ENCODE assay signal across 23 cellular contexts in genomic region chr1:38563985-38564735, GRCh38.
"Had no signal": no experiment of that assay in that cellular context is flagged by ENCODE, and none has a peak within 500 bp of the region (broad histone marks: within the 10 kb centered on the region; RNA-seq: fewer than 3 reads in every experiment).

No MANE protein-coding gene starts in this region.

- H3K4me3 ChIP-seq: breast epithelium, coronary artery, esophagus muscularis mucosa, hepatocyte, lower lobe of right lung, mucosa of descending colon, tibial artery had no signal

- H3K36me3 ChIP-seq: breast epithelium, esophagus muscularis mucosa, lower lobe of right lung, tibial artery had no signal

- H3K4me3 Mint-ChIP-seq: immature natural killer cell; neural crest cell; stimulated activated effector memory CD8-positive, alpha-beta T cell treated with anti-CD3 and anti-CD28 coated beads, Interleukin-12 subunit alpha, Interleukin-12 subunit beta, amount 100 ng/mL, for 72 hours; stimulated activated naive CD8-positive, alpha-beta T cell treated with anti-CD3 and anti-CD28 coated beads, Interleukin-15, amount 100 ng/mL, for 72 hours; WTC11 had no signal

- ATAC-seq: activated naive CD4-positive, alpha-beta T cell treated with anti-CD3 and anti-CD28 coated beads, Interleukin-2, amount 50 U/mL, for 72 hours; lower lobe of right lung; mucosa of descending colon; sciatic nerve; stimulated activated effector memory CD8-positive, alpha-beta T cell treated with anti-CD3 and anti-CD28 coated beads, Interleukin-12 subunit alpha, Interleukin-12 subunit beta, amount 100 ng/mL, for 72 hours; stimulated activated naive CD8-positive, alpha-beta T cell treated with anti-CD3 and anti-CD28 coated beads, Interleukin-15, amount 100 ng/mL, for 72 hours; WTC11 had no signal

- DNase-seq: activated effector memory CD4-positive, alpha-beta T cell treated with Interleukin-2 at 50 U/mL for 16 hours; activated T-cell treated with anti-CD3 and anti-CD28 coated beads, Interleukin-2, amount 50 U/mL, for 48 hours; glutamatergic neuron; immature natural killer cell; lower lobe of right lung; mesendoderm; mucosa of descending colon; small intestine; stimulated activated CD4-positive, alpha-beta T cell treated with anti-CD3 and anti-CD28 coated beads, Interleukin-2, amount 100 ng/mL, for 24 hours; stimulated activated naive CD8-positive, alpha-beta T cell treated with anti-CD3 and anti-CD28 coated beads, Interleukin-15, amount 100 ng/mL, for 72 hours; T-helper 9 cell; tibial artery had no signal

- H3K36me3 Mint-ChIP-seq: activated naive CD4-positive, alpha-beta T cell treated with anti-CD3 and anti-CD28 coated beads, Interleukin-2, amount 50 U/mL, for 72 hours; immature natural killer cell; WTC11 had no signal

- FAIRE-seq: astrocyte, frontal cortex, small intestine had no signal

- H3K9me3 Mint-ChIP-seq: activated naive CD4-positive, alpha-beta T cell treated with anti-CD3 and anti-CD28 coated beads, Interleukin-2, amount 50 U/mL, for 72 hours; immature natural killer cell; neural crest cell; stimulated activated effector memory CD8-positive, alpha-beta T cell treated with anti-CD3 and anti-CD28 coated beads, Interleukin-12 subunit alpha, Interleukin-12 subunit beta, amount 100 ng/mL, for 72 hours; stimulated activated naive CD8-positive, alpha-beta T cell treated with anti-CD3 and anti-CD28 coated beads, Interleukin-15, amount 100 ng/mL, for 72 hours; WTC11 had no signal

- H3K27ac Mint-ChIP-seq: activated naive CD4-positive, alpha-beta T cell treated with anti-CD3 and anti-CD28 coated beads, Interleukin-2, amount 50 U/mL, for 72 hours; stimulated activated effector memory CD8-positive, alpha-beta T cell treated with anti-CD3 and anti-CD28 coated beads, Interleukin-12 subunit alpha, Interleukin-12 subunit beta, amount 100 ng/mL, for 72 hours; stimulated activated naive CD8-positive, alpha-beta T cell treated with anti-CD3 and anti-CD28 coated beads, Interleukin-15, amount 100 ng/mL, for 72 hours; WTC11 had no signal
